10 cellular contexts compared by ENCODE assay signal in genomic region chr9:78028926-78029325, GRCh38. TPM values are rescaled to one million over a fixed set of nuclear protein-coding genes. Genes with fewer than 3 reads are reported as not detected.
A peak's percentile ranks its signal among the peaks of the same experiment; 100 is the strongest.
DNase-seq lines count a peak whose midpoint lies in the region; TF ChIP-seq lines count a peak whose summit lies in the region.
"Had no signal": no experiment of that assay in that cellular context is flagged by ENCODE, and none has a peak within 500 bp of the region (broad histone marks: within the 10 kb centered on the region; RNA-seq: fewer than 3 reads in every experiment).

No MANE protein-coding gene starts in this region.

- H3K4me3 ChIP-seq in GM23248 (peak overlapping the region; percentile 90), WI38 (ENCODE audit: low read depth, low read length) (peak overlapping the region; percentile 85), fibroblast of villous mesenchyme (ENCODE audit: low read depth, low read length) (peak overlapping the region; percentile 84), skeletal muscle satellite cell (ENCODE audit: low read length) (peak overlapping the region; percentile 91)

- H3K9me2 ChIP-seq in GM23248 (ENCODE audit: insufficient read depth): no peaks in the 10 kb centered on the region

- in situ Hi-C loops in GM23248 (cut with MboI): no loop called here

- no peak for TF ChIP-seq CTCF in WI38 (IDR thresholded peaks at IDR 0.05; ENCODE audit: low read depth, low read length)
- TF ChIP-seq CTCF in fibroblast of villous mesenchyme (IDR thresholded peaks at IDR 0.05; ENCODE audit: insufficient read depth, low read depth, low read length): no peak
- no peak for TF ChIP-seq CTCF in RWPE1 (conservative IDR thresholded peaks at IDR 0.05; ENCODE audit: low read depth)

- CTCF ChIA-PET in RWPE1 (lab: Yijun Ruan, JAX): interaction anchor here (0.6 kb wide), 1 partner anchor 55 kb away, joined by 3 read pairs; no protein-coding TSS in a partner anchor

- peaks cover 23% of the 10 kb centered on the region for H3F3A ChIP-seq in GM23248 (ENCODE audit: insufficient read depth)

- POLR2A ChIA-PET in RWPE1 (lab: Yijun Ruan, JAX; ENCODE audit: low non-redundant PET): no interaction called here

- H3K9ac ChIP-seq in GM23248: peak overlapping the region; percentile 93
- peak overlapping the region; percentile 84 for H3K9ac ChIP-seq in skeletal muscle satellite cell (ENCODE audit: low read depth, low read length)

- H3K27me3 ChIP-seq in GM23248 (replicated peaks; ENCODE audit: insufficient read depth) (no peaks in the 10 kb centered on the region), skeletal muscle satellite cell (ENCODE audit: control insufficient read depth, insufficient read depth, low read length) (no peaks in the 10 kb centered on the region)

- H3K79me2 ChIP-seq in GM23248 (ENCODE audit: insufficient read depth): peaks cover 78% of the 10 kb centered on the region

- 61 to 62% methylated on average over 1 of the region's 1 CpG for WGBS in GM23248 (ENCODE audit: low coverage in 1 of 2, low lambda C conversion rate in 2 of 2, missing lambda C conversion rate in 2 of 2), 2 experiments

- DNase-seq in GM23248 (peak; percentile 28), fibroblast of villous mesenchyme (ENCODE audit: low read depth) (no peak), GM19238 (ENCODE audit: insufficient read length, low spot score) (no peak), NCI-H1694 (lab: John Stamatoyannopoulos, UW) (no peak), RWPE1 (ENCODE audit: low spot score) (no peak), SKM-1 treated with dmso at 0.1 percent for 144 hours (lab: John Stamatoyannopoulos, UW; ENCODE audit: unreplicated experiment) (no peak)
- DNase-seq: effector CD4-positive, alpha-beta T cell; stimulated activated CD4-positive, alpha-beta T cell treated with anti-CD3 and anti-CD28 coated beads, Interleukin-1b, Interleukin-23, amount 100 ng/mL, for 48 hours had no signal

- H3K4me1 ChIP-seq in GM23248 (ENCODE audit: insufficient read depth): peaks cover 42% of the 10 kb centered on the region
- peaks cover 43% of the 10 kb centered on the region for H3K4me1 ChIP-seq in skeletal muscle satellite cell (ENCODE audit: control insufficient read depth, insufficient read depth, low read length)

- H3K36me3 ChIP-seq in GM23248 (ENCODE audit: low read depth) (no peaks in the 10 kb centered on the region), skeletal muscle satellite cell (ENCODE audit: insufficient read depth, low read length) (no peaks in the 10 kb centered on the region)

- H2AFZ ChIP-seq in GM23248: 0 out of 2 replicates have a peak overlapping the region, but pooled peaks have one; percentile 3

- H4K20me1 ChIP-seq in GM23248 (ENCODE audit: insufficient read depth): no peaks in the 10 kb centered on the region

- H3K27ac ChIP-seq in GM23248 (peak overlapping the region; percentile 91), RWPE1 (no peak overlapping the region)

- H3K4me2 ChIP-seq in GM23248 (ENCODE audit: unreplicated experiment) (peak overlapping the region; percentile 86), skeletal muscle satellite cell (ENCODE audit: low read length) (peak overlapping the region; percentile 97)

- H3K9me3 ChIP-seq in GM23248 (ENCODE audit: low read depth): no peaks in the 10 kb centered on the region
- H3K9me3 ChIP-seq in skeletal muscle satellite cell (replicated peaks; ENCODE audit: low read length): no peaks in the 10 kb centered on the region

RNA-seq across cellular contexts. Expression of gene GNAQ, which starts 2.7 kb away (rescaled TPM):
- 32.7 and 41.0 TPM in 2 replicates for total RNA-seq in GM23248 (2014; rRNA removed; shearing (Covaris generic))
- 11.1 and 11.5 TPM in 2 replicates for polyA plus RNA-seq in GM23248 (2016; fragmentation: Nextera tagmentation; extraction: Ambion mirVana)
- 44.1 and 53.1 TPM in 2 replicates for total RNA-seq in fibroblast of villous mesenchyme
- total RNA-seq in skeletal muscle satellite cell (2012; rRNA removed): 27.7 and 30.2 TPM in 2 replicates
